26 cellular contexts compared by ENCODE assay signal in the genomic region with DNA sequence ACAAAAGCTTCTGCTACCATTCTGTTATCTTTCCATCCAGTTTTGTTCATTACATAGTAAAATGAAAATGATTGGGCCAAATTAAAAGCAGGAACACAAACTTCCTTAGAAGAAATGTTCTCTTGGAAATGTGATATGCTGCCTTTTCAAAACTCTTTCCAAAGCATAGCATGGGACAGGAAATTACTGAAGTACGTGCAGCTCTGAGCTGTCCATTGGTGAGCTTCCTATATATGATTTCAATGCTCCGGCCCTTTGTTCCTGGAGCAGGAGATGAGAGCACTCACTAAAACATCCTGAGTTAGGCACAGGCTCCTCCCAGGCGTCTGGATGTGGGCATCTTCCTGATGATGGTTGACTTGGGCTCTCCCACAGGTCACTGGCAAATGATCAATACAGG.
"Had no signal": no experiment of that assay in that cellular context is flagged by ENCODE, and none has a peak within 500 bp of the region (broad histone marks: within the 10 kb centered on the region; RNA-seq: fewer than 3 reads in every experiment).

No MANE protein-coding gene starts in this region.

- ATAC-seq: activated CD8-positive, alpha-beta T cell treated with anti-CD3 and anti-CD28 coated beads, Interleukin-2, amount 10 ng/mL, durations not matched to agents 7 days and 5 days; activated naive CD8-positive, alpha-beta T cell treated with anti-CD3 and anti-CD28 coated beads, Interleukin-2, amount 50 U/mL, for 24 hours; effector memory CD8-positive, alpha-beta T cell; foreskin keratinocyte; left lung; pancreas; psoas muscle; right cardiac atrium; T-cell; upper lobe of right lung had no signal

- DNase-seq: activated CD4-positive, alpha-beta T cell treated with anti-CD3 and anti-CD28 coated beads for 1 hour; activated CD4-positive, alpha-beta T cell treated with anti-CD3 and anti-CD28 coated beads, Interleukin-2, amount 50 U/mL, for 1 hour; activated CD8-positive, alpha-beta T cell treated with anti-CD3 and anti-CD28 coated beads, Interleukin-2, amount 10 ng/mL, durations not matched to agents 7 days and 5 days; activated gamma-delta T cell; activated naive CD4-positive, alpha-beta T cell treated with anti-CD3 and anti-CD28 coated beads, Interleukin-2, amount 50 U/mL, for 16 hours; activated naive CD8-positive, alpha-beta T cell treated with anti-CD3 and anti-CD28 coated beads, Interleukin-2, amount 50 U/mL, for 24 hours; aorta; central memory CD4-positive, alpha-beta T cell; dorsolateral prefrontal cortex; effector memory CD8-positive, alpha-beta T cell; foreskin keratinocyte; immature natural killer cell; kidney glomerular epithelial cell; left lung; midbrain; pancreas; psoas muscle; right cardiac atrium; stimulated activated CD4-positive, alpha-beta T cell treated with anti-CD3 and anti-CD28 coated beads, Interleukin-12 subunit alpha, Interleukin-12 subunit beta, amount 100 ng/mL, for 4 hours; stimulated activated CD4-positive, alpha-beta T cell treated with anti-CD3 and anti-CD28 coated beads, Interleukin-4, amount 100 ng/mL, for 4 hours; substantia nigra; T-cell; upper lobe of right lung; WERI-Rb-1 had no signal

- H3K4me3 ChIP-seq: dorsolateral prefrontal cortex, esophagus muscularis mucosa, left lung, pancreas, psoas muscle, thyroid gland, upper lobe of right lung had no signal
